8 cellular contexts compared by ENCODE assay signal in genomic region chr13:51644649-51645048, GRCh38.
DNase-seq lines count a peak whose midpoint lies in the region; ATAC-seq and TF ChIP-seq lines count a peak whose summit lies in the region.

No MANE protein-coding gene starts in this region.

- no peaks in the 10 kb centered on the region for H3K27me3 ChIP-seq in left ventricle myocardium inferior (ENCODE audit: low read depth)
- H3K27me3 ChIP-seq in upper lobe of left lung = no peaks in the 10 kb centered on the region

- no peaks in the 10 kb centered on the region for H3K9me3 ChIP-seq in left ventricle myocardium inferior (replicated peaks)
- no peaks in the 10 kb centered on the region for H3K9me3 ChIP-seq in upper lobe of left lung

- H3K27me3 Mint-ChIP-seq in activated naive CD4-positive, alpha-beta T cell treated with anti-CD3 and anti-CD28 coated beads, Interleukin-2, amount 50 U/mL, for 24 hours = no peaks in the 10 kb centered on the region
- no peaks in the 10 kb centered on the region for H3K27me3 Mint-ChIP-seq in activated B cell treated with CpG ODN at 0.5 μM for 24 hours

- peaks cover 50% of the 10 kb centered on the region for H3K4me1 Mint-ChIP-seq in activated naive CD4-positive, alpha-beta T cell treated with anti-CD3 and anti-CD28 coated beads, Interleukin-2, amount 50 U/mL, for 24 hours
- H3K4me1 Mint-ChIP-seq in activated B cell treated with CpG ODN at 0.5 μM for 24 hours = peaks cover 56% of the 10 kb centered on the region

- no peak for TF ChIP-seq CTCF in activated B cell treated with CpG ODN at 0.5 μM for 24 hours (IDR thresholded peaks at IDR 0.05)
- TF ChIP-seq CTCF in left ventricle myocardium inferior (IDR thresholded peaks at IDR 0.05; ENCODE audit: borderline replicate concordance) = no peak
- no peak for TF ChIP-seq CTCF in upper lobe of left lung (IDR thresholded peaks at IDR 0.05)

- CTCF ChIA-PET in activated B cell treated with CpG ODN at 0.5 μM for 24 hours (lab: Charles Lee) = no interaction called here

- H3K4me3 ChIP-seq in left ventricle myocardium inferior (no peak overlapping the region), upper lobe of left lung (no peak overlapping the region)

- H3K4me1 ChIP-seq in left ventricle myocardium inferior (peaks cover 47% of the 10 kb centered on the region), upper lobe of left lung (peaks cover 21 to 38% (median 30%) of the 10 kb centered on the region in 4 donors)

- no peak for TF ChIP-seq POLR2A in upper lobe of left lung (IDR thresholded peaks at IDR 0.05)

- H3K36me3 ChIP-seq in left ventricle myocardium inferior (no peaks in the 10 kb centered on the region), upper lobe of left lung (no peaks in the 10 kb centered on the region)

- H3K36me3 Mint-ChIP-seq in activated naive CD4-positive, alpha-beta T cell treated with anti-CD3 and anti-CD28 coated beads, Interleukin-2, amount 50 U/mL, for 24 hours = peaks cover 3% of the 10 kb centered on the region
- no peaks in the 10 kb centered on the region for H3K36me3 Mint-ChIP-seq in activated B cell treated with CpG ODN at 0.5 μM for 24 hours (ENCODE audit: low read depth)

- intact Hi-C loops in activated B cell treated with CpG ODN at 0.5 μM for 24 hours (cut with micrococcal nuclease) = loop anchor here (1.0 to 2.0 kb wide), 3 partner anchors 30 to 191 kb away; partner anchors contain the start of genes INTS6 and WDFY2
- intact Hi-C loops in left ventricle myocardium inferior (cut with micrococcal nuclease) = no loop called here

- no peaks in the 10 kb centered on the region for H3K9me3 Mint-ChIP-seq in activated naive CD4-positive, alpha-beta T cell treated with anti-CD3 and anti-CD28 coated beads, Interleukin-2, amount 50 U/mL, for 24 hours
- H3K9me3 Mint-ChIP-seq in activated B cell treated with CpG ODN at 0.5 μM for 24 hours = no peaks in the 10 kb centered on the region

- H3K27ac Mint-ChIP-seq in activated naive CD4-positive, alpha-beta T cell treated with anti-CD3 and anti-CD28 coated beads, Interleukin-2, amount 50 U/mL, for 24 hours = peak overlapping the region; percentile 94
- H3K27ac Mint-ChIP-seq in activated B cell treated with CpG ODN at 0.5 μM for 24 hours = peak overlapping the region; percentile 90

- WGBS in upper lobe of left lung, 2 donors = 69 to 82% methylated on average over 1 of the region's 1 CpG

- peak overlapping the region; percentile 67 for H3K4me3 Mint-ChIP-seq in activated naive CD4-positive, alpha-beta T cell treated with anti-CD3 and anti-CD28 coated beads, Interleukin-2, amount 50 U/mL, for 24 hours
- H3K4me3 Mint-ChIP-seq in activated B cell treated with CpG ODN at 0.5 μM for 24 hours = peak overlapping the region; percentile 62

- POLR2A ChIA-PET in activated B cell treated with CpG ODN at 0.5 μM for 24 hours (lab: Charles Lee) = interaction anchor here (0.6 to 2.9 kb wide), 6 partner anchors 21 to 195 kb away, joined by 3 to 23 read pairs (median 4); partner anchors contain the start of gene INTS6

- H3K27ac ChIP-seq in left ventricle myocardium inferior (replicated peaks) (peak overlapping the region; percentile 7), upper lobe of left lung (peak overlapping the region in 1 of 4 donors; percentile 22)

- DNase-seq in activated naive CD4-positive, alpha-beta T cell treated with Interleukin-2 at 50 U/mL for 16 hours = no peak
- DNase-seq in activated B cell treated with CpG ODN at 0.5 μM for 24 hours = no peak
- DNase-seq in left ventricle myocardium inferior = no peak
- DNase-seq in upper lobe of left lung = no peak
- DNase-seq in activated CD4-positive, CD25-positive, alpha-beta regulatory T cell treated with anti-CD3 and anti-CD28 coated beads, Interleukin-2, amount 50 U/mL, for 72 hours = no peak

- no peak for TF ChIP-seq EP300 in upper lobe of left lung (IDR thresholded peaks at IDR 0.05)

- ATAC-seq in activated B cell treated with CpG ODN at 0.5 μM for 24 hours (ENCODE audit: low read depth) (peak; percentile 10), upper lobe of left lung (ENCODE audit: low FRiP score in 2 of 2) (peak; percentile 52 to 57), GM19023 (IDR thresholded peaks at IDR 0.05; ENCODE audit: unreplicated experiment) (no peak), GM19351 (IDR thresholded peaks at IDR 0.05; ENCODE audit: unreplicated experiment) (no peak)

Comparison
In these comparisons a context has a peak if more than half of its experiments do, and no peak if none do; other contexts are left out.
1. ATAC-seq: peak in activated B cell treated with CpG ODN at 0.5 μM for 24 hours (single experiment) and upper lobe of left lung (2 of 2); none in GM19023 (single experiment) and GM19351 (single experiment).